In the genomic region with DNA sequence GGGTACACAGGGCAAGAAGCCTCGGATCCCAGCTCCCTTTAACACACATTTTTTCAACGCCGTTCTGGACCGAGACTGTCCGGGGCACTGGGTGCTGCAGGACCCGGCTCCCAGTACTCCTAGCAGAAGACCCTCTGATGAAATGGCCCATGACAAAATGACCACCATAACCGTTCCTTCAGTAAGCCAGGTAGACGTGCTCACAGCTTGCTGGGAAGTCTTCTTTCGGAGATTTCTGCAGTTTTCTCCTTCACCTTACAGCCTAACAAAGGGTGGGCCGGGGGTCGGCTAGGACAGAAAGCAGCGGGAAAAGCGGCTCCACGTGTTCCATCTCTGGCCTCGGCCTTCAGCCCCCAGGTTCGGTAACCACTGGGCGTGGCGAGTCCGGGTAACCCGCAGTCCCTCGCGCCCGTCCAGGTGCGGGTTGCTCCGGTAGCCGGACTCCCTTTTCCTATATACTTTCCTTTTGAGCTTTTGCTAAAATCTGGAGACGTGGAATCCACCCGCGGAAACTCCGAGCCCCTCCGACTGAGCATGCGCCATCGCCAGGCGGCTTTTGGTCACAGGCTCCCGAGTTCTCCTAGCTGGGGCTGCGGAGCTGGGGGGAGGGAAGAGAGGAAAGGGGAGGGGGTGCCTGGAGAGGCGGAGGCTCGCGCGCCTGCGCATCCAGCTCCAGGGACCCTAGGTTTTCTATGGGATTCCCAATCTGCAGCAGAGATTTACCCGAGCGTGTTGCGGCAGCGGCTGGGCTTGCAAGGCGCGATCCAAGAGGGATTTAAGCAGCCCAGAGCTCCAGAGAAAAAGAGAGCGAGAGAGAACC, we compare ENCODE assay signal across 1 cellular context.
TF ChIP-seq lines count a peak whose summit lies in the region.

A gene (plus strand): TSS at position 704 of the 820 bp plus-strand sequence. CDS start 51,379 bp downstream, outside the sequence.

TF ChIP-seq in SK-N-SH, 30 proteins besides CTCF, POLR2A, EP300 and RAD21 (continued from another document):
- TF ChIP-seq, protein P1, sequence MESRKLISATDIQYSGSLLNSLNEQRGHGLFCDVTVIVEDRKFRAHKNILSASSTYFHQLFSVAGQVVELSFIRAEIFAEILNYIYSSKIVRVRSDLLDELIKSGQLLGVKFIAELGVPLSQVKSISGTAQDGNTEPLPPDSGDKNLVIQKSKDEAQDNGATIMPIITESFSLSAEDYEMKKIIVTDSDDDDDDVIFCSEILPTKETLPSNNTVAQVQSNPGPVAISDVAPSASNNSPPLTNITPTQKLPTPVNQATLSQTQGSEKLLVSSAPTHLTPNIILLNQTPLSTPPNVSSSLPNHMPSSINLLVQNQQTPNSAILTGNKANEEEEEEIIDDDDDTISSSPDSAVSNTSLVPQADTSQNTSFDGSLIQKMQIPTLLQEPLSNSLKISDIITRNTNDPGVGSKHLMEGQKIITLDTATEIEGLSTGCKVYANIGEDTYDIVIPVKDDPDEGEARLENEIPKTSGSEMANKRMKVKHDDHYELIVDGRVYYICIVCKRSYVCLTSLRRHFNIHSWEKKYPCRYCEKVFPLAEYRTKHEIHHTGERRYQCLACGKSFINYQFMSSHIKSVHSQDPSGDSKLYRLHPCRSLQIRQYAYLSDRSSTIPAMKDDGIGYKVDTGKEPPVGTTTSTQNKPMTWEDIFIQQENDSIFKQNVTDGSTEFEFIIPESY (IDR thresholded peaks at IDR 0.05; ENCODE audit: borderline replicate concordance, low read depth) = no peak
- TF ChIP-seq TAF1 (IDR thresholded peaks at IDR 0.05; ENCODE audit: borderline replicate concordance, low read depth, low read length) (0 out of 2 replicates have a peak, but pooled peaks have one; percentile 19), GATA2 (CRISPR knock-in tag; IDR thresholded peaks at IDR 0.05) (no peak), NFIC (IDR thresholded peaks at IDR 0.05; ENCODE audit: borderline replicate concordance) (no peak), MEF2A (IDR thresholded peaks at IDR 0.05; ENCODE audit: borderline replicate concordance, low read depth) (no peak), FOXJ3 (CRISPR knock-in tag; IDR thresholded peaks at IDR 0.05) (no peak), CHD2 (IDR thresholded peaks at IDR 0.05; ENCODE audit: low read length, partially characterized antibody) (peak; percentile 84), ELF1 (IDR thresholded peaks at IDR 0.05) (no peak; the same call in 1 of the 2 replicates), RXRA (IDR thresholded peaks at IDR 0.05; ENCODE audit: borderline replicate concordance, low read depth) (no peak), YY1 (IDR thresholded peaks at IDR 0.05; ENCODE audit: low read depth) (no peak), MXI1 (IDR thresholded peaks at IDR 0.05; ENCODE audit: low read depth, low read length) (no peak), GABPA (IDR thresholded peaks at IDR 0.05; ENCODE audit: low read depth) (no peak)
- TF ChIP-seq, protein P2, sequence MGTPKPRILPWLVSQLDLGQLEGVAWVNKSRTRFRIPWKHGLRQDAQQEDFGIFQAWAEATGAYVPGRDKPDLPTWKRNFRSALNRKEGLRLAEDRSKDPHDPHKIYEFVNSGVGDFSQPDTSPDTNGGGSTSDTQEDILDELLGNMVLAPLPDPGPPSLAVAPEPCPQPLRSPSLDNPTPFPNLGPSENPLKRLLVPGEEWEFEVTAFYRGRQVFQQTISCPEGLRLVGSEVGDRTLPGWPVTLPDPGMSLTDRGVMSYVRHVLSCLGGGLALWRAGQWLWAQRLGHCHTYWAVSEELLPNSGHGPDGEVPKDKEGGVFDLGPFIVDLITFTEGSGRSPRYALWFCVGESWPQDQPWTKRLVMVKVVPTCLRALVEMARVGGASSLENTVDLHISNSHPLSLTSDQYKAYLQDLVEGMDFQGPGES (IDR thresholded peaks at IDR 0.05; ENCODE audit: low read depth, low read length) = no peak
- TF ChIP-seq, protein P3, sequence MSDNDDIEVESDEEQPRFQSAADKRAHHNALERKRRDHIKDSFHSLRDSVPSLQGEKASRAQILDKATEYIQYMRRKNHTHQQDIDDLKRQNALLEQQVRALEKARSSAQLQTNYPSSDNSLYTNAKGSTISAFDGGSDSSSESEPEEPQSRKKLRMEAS (IDR thresholded peaks at IDR 0.05; ENCODE audit: low read depth) = peak; percentile 57
- TF ChIP-seq, protein P4, sequence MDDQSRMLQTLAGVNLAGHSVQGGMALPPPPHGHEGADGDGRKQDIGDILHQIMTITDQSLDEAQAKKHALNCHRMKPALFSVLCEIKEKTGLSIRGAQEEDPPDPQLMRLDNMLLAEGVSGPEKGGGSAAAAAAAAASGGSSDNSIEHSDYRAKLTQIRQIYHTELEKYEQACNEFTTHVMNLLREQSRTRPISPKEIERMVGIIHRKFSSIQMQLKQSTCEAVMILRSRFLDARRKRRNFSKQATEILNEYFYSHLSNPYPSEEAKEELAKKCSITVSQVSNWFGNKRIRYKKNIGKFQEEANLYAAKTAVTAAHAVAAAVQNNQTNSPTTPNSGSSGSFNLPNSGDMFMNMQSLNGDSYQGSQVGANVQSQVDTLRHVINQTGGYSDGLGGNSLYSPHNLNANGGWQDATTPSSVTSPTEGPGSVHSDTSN (IDR thresholded peaks at IDR 0.05) = no peak
- TF ChIP-seq, protein P5, sequence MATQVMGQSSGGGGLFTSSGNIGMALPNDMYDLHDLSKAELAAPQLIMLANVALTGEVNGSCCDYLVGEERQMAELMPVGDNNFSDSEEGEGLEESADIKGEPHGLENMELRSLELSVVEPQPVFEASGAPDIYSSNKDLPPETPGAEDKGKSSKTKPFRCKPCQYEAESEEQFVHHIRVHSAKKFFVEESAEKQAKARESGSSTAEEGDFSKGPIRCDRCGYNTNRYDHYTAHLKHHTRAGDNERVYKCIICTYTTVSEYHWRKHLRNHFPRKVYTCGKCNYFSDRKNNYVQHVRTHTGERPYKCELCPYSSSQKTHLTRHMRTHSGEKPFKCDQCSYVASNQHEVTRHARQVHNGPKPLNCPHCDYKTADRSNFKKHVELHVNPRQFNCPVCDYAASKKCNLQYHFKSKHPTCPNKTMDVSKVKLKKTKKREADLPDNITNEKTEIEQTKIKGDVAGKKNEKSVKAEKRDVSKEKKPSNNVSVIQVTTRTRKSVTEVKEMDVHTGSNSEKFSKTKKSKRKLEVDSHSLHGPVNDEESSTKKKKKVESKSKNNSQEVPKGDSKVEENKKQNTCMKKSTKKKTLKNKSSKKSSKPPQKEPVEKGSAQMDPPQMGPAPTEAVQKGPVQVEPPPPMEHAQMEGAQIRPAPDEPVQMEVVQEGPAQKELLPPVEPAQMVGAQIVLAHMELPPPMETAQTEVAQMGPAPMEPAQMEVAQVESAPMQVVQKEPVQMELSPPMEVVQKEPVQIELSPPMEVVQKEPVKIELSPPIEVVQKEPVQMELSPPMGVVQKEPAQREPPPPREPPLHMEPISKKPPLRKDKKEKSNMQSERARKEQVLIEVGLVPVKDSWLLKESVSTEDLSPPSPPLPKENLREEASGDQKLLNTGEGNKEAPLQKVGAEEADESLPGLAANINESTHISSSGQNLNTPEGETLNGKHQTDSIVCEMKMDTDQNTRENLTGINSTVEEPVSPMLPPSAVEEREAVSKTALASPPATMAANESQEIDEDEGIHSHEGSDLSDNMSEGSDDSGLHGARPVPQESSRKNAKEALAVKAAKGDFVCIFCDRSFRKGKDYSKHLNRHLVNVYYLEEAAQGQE (IDR thresholded peaks at IDR 0.05; ENCODE audit: low read depth, low read length) = no peak
